1 cellular context compared by ENCODE assay signal in the genomic region with DNA sequence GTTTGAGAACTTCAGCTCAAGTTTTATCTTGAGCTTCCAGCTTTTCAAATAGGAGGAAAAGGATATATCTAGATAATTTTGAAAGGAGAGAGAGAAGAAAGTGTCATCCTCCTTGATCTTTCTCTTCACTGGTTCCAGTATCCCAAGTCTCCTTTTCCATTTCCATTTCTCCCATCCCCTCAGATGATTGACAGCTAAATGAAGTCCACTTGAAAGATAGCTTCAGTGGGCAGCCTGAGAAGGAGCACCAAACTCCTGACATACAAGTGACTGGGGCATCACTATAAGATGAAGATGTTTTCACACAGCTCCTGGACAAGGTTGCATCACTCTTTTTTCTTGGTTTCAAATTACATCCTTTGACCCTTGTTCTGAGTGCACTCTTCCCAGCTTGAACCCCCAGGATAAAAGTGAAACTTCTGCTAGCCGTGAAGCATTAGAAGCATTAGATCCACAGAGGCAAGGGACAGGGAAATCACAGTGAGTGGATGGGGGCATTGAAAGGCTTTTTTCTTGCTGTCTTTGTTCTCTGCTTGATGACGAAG.
TF ChIP-seq lines count a peak whose summit lies in the region.

No MANE protein-coding gene starts in this region.

TF ChIP-seq in K562, 482 proteins besides CTCF, POLR2A, EP300 and RAD21 (continued from another document and continues in another):
- TF ChIP-seq FOXM1 (IDR thresholded peaks at IDR 0.05; ENCODE audit: low read depth) = no peak
- TF ChIP-seq FOXM1 (CRISPR knock-in tag; IDR thresholded peaks at IDR 0.05; ENCODE audit: low read depth) = no peak
- 0 out of 2 replicates have a peak, but pooled peaks have one; percentile 24 for TF ChIP-seq SMAD4 (CRISPR knock-in tag; conservative IDR thresholded peaks at IDR 0.05)
- 0 out of 4 replicates have a peak, but pooled peaks of 1 of the 2 experiments have one; percentile 25 for TF ChIP-seq KDM1A (IDR thresholded peaks at IDR 0.05)
- 0 out of 2 replicates have a peak, but pooled peaks have one; percentile 11 for TF ChIP-seq ZNF197 (CRISPR knock-in tag; IDR thresholded peaks at IDR 0.05; ENCODE audit: low read depth)
- peak; percentile 37; the same call in 1 of the 2 replicates for TF ChIP-seq TCF3 (CRISPR knock-in tag; IDR thresholded peaks at IDR 0.05)
- TF ChIP-seq GTF2B (IDR thresholded peaks at IDR 0.05; ENCODE audit: extremely low read depth, insufficient read length) = no peak
- no peak for TF ChIP-seq PBX2 (CRISPR knock-in tag; IDR thresholded peaks at IDR 0.05; ENCODE audit: low read depth)
- peak; percentile 35; the same call in 1 of the 2 replicates for TF ChIP-seq PBX2 (tag; conservative IDR thresholded peaks at IDR 0.05; ENCODE audit: low read depth)
- TF ChIP-seq CTBP1 (IDR thresholded peaks at IDR 0.05; ENCODE audit: borderline replicate concordance) = peak; percentile 85
- TF ChIP-seq, protein P1, sequence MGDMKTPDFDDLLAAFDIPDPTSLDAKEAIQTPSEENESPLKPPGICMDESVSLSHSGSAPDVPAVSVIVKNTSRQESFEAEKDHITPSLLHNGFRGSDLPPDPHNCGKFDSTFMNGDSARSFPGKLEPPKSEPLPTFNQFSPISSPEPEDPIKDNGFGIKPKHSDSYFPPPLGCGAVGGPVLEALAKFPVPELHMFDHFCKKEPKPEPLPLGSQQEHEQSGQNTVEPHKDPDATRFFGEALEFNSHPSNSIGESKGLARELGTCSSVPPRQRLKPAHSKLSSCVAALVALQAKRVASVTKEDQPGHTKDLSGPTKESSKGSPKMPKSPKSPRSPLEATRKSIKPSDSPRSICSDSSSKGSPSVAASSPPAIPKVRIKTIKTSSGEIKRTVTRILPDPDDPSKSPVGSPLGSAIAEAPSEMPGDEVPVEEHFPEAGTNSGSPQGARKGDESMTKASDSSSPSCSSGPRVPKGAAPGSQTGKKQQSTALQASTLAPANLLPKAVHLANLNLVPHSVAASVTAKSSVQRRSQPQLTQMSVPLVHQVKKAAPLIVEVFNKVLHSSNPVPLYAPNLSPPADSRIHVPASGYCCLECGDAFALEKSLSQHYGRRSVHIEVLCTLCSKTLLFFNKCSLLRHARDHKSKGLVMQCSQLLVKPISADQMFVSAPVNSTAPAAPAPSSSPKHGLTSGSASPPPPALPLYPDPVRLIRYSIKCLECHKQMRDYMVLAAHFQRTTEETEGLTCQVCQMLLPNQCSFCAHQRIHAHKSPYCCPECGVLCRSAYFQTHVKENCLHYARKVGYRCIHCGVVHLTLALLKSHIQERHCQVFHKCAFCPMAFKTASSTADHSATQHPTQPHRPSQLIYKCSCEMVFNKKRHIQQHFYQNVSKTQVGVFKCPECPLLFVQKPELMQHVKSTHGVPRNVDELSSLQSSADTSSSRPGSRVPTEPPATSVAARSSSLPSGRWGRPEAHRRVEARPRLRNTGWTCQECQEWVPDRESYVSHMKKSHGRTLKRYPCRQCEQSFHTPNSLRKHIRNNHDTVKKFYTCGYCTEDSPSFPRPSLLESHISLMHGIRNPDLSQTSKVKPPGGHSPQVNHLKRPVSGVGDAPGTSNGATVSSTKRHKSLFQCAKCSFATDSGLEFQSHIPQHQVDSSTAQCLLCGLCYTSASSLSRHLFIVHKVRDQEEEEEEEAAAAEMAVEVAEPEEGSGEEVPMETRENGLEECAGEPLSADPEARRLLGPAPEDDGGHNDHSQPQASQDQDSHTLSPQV (IDR thresholded peaks at IDR 0.05) = peak; percentile 43; the same call in 1 of the 2 replicates
- 0 out of 2 replicates have a peak, but pooled peaks have one; percentile 42 for TF ChIP-seq IRF9 (tag; IDR thresholded peaks at IDR 0.05)
- TF ChIP-seq RCOR1 (IDR thresholded peaks at IDR 0.05; ENCODE audit: borderline replicate concordance in 1 of 2, low read depth in 2 of 2, low read length in 2 of 2) = peak in 1 of 2 experiments; percentile 78; a peak in 2 of 4 replicates
- TF ChIP-seq RFX5 (IDR thresholded peaks at IDR 0.05; ENCODE audit: low read depth, low read length) = no peak
- no peak for TF ChIP-seq PRPF4 (IDR thresholded peaks at IDR 0.05; ENCODE audit: insufficient read depth, low read depth, low read length, poor library complexity, severe bottlenecking)
- peak; percentile 39 for TF ChIP-seq HDAC3 (IDR thresholded peaks at IDR 0.05; ENCODE audit: borderline replicate concordance, partially characterized antibody)
- no peak for TF ChIP-seq HNRNPUL1 (IDR thresholded peaks at IDR 0.05; ENCODE audit: low read length)
- TF ChIP-seq ZNF224 (CRISPR knock-in tag; IDR thresholded peaks at IDR 0.05) = no peak
- TF ChIP-seq HNRNPK (IDR thresholded peaks at IDR 0.05; ENCODE audit: low read depth, low read length, poor library complexity, severe bottlenecking) = no peak
- TF ChIP-seq, protein P2, sequence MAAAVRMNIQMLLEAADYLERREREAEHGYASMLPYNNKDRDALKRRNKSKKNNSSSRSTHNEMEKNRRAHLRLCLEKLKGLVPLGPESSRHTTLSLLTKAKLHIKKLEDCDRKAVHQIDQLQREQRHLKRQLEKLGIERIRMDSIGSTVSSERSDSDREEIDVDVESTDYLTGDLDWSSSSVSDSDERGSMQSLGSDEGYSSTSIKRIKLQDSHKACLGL (CRISPR knock-in tag; IDR thresholded peaks at IDR 0.05; ENCODE audit: borderline replicate concordance, poor library complexity, severe bottlenecking) = no peak
- TF ChIP-seq SP2 (IDR thresholded peaks at IDR 0.05; ENCODE audit: extremely low read depth, low read depth, low read length, poor library complexity, severe bottlenecking) = no peak
- TF ChIP-seq TBL1XR1 (IDR thresholded peaks at IDR 0.05; ENCODE audit: low read length in 2 of 2) = 0 out of 4 replicates have a peak, but pooled peaks of 1 of the 2 experiments have one; percentile 35
- 0 out of 2 replicates have a peak, but pooled peaks have one; percentile 23 for TF ChIP-seq JUN (IDR thresholded peaks at IDR 0.05; ENCODE audit: borderline replicate concordance, low read depth, low read length)
- TF ChIP-seq JUN (CRISPR knock-in tag; IDR thresholded peaks at IDR 0.05; ENCODE audit: borderline replicate concordance) = no peak
- TF ChIP-seq NR2C2 (CRISPR knock-in tag; IDR thresholded peaks at IDR 0.05) = no peak
- TF ChIP-seq NR2C2 (tag; IDR thresholded peaks at IDR 0.05) = peak; percentile 70
- TF ChIP-seq NR0B1 (IDR thresholded peaks at IDR 0.05; ENCODE audit: partially characterized antibody) = no peak
- TF ChIP-seq ARID1B (IDR thresholded peaks at IDR 0.05) = 0 out of 2 replicates have a peak, but pooled peaks have one; percentile 19
- TF ChIP-seq ETV1 (tag; conservative IDR thresholded peaks at IDR 0.05; ENCODE audit: low read depth) = no peak
- TF ChIP-seq, protein P3, sequence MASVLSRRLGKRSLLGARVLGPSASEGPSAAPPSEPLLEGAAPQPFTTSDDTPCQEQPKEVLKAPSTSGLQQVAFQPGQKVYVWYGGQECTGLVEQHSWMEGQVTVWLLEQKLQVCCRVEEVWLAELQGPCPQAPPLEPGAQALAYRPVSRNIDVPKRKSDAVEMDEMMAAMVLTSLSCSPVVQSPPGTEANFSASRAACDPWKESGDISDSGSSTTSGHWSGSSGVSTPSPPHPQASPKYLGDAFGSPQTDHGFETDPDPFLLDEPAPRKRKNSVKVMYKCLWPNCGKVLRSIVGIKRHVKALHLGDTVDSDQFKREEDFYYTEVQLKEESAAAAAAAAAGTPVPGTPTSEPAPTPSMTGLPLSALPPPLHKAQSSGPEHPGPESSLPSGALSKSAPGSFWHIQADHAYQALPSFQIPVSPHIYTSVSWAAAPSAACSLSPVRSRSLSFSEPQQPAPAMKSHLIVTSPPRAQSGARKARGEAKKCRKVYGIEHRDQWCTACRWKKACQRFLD (CRISPR knock-in tag; IDR thresholded peaks at IDR 0.05) = 0 out of 2 replicates have a peak, but pooled peaks have one; percentile 16
- no peak for TF ChIP-seq ZNF398 (CRISPR knock-in tag; IDR thresholded peaks at IDR 0.05)
- TF ChIP-seq EP400 (IDR thresholded peaks at IDR 0.05) = peak; percentile 49; the same call in 1 of the 2 replicates
- no peak for TF ChIP-seq TEAD4 (IDR thresholded peaks at IDR 0.05; ENCODE audit: low read length)
- TF ChIP-seq TEAD4 (CRISPR knock-in tag; IDR thresholded peaks at IDR 0.05; ENCODE audit: borderline replicate concordance) = no peak
- TF ChIP-seq JUND (IDR thresholded peaks at IDR 0.05; ENCODE audit: borderline replicate concordance, low read depth, low read length) = peak; percentile 73
- 0 out of 3 replicates have a peak, but pooled peaks have one; percentile 20 for TF ChIP-seq JUND (tag; IDR thresholded peaks at IDR 0.05; ENCODE audit: borderline replicate concordance, low read depth, low read length)
- TF ChIP-seq, protein P4, sequence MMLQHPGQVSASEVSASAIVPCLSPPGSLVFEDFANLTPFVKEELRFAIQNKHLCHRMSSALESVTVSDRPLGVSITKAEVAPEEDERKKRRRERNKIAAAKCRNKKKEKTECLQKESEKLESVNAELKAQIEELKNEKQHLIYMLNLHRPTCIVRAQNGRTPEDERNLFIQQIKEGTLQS (IDR thresholded peaks at IDR 0.05) = peak; percentile 97
- TF ChIP-seq, protein P4 (CRISPR knock-in tag; conservative IDR thresholded peaks at IDR 0.05) = no peak
- no peak for TF ChIP-seq ZNF12 (CRISPR knock-in tag; IDR thresholded peaks at IDR 0.05)
- TF ChIP-seq ERF (CRISPR knock-in tag; IDR thresholded peaks at IDR 0.05) = no peak
- no peak for TF ChIP-seq LARP7 (IDR thresholded peaks at IDR 0.05)
- no peak for TF ChIP-seq CHAMP1 (IDR thresholded peaks at IDR 0.05)
- peak; percentile 59 for TF ChIP-seq POLR2H (tag; IDR thresholded peaks at IDR 0.05; ENCODE audit: low read depth)
